ENCODE assay signal across 8 cellular contexts in genomic region chr18:42336139-42336538, GRCh38.
"Had no signal": no experiment of that assay in that cellular context is flagged by ENCODE, and none has a peak within 500 bp of the region (broad histone marks: within the 10 kb centered on the region; RNA-seq: fewer than 3 reads in every experiment).

No MANE protein-coding gene starts in this region.

- DNase-seq: GDM1, GF-D8 had no signal

- FAIRE-seq: G401.6, GM12878, GM12891, GM12892, GM18507, GM19239 had no signal

- H3K4me3 ChIP-seq: GM12878 had no signal

- ATAC-seq: GM12878 had no signal
